ENCODE assay signal across 8 cellular contexts in the genomic region with DNA sequence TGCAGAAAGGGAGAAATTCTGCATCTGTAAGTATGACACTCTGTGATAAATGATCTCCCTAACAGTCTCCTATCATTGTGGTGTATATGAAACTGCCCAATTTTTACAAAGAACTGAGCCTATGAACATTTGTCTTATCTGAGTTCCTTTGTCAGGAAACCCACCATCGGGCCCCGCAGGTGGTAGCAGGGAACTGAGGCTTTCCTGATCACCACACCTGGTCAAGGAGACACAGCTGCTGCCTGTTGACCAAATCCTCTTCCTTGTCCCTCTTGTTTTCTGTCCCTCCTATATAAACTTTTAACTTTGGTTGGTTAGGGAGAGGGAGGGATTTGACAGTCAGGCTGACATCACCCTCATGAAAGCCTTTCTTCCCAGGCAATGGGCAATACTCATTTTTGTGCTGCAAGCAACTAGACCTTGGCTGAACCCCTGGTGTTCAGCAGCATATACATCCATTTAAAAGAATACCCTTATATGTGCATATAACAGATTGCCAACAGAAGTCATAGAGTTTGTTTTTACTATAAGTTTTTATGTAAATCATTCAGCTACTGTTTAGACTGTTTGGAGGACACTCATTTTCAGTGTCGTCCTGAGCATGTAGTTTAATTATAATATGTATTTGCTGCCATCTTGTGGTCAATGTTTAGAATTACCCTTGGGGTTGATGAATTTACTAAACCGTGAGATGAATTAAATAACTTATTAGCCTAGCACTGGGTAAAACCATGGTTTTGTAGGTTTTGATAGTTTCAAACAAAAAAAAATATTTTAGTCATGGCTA. TPM values are rescaled to one million over a fixed set of nuclear protein-coding genes. Genes with fewer than 3 reads are reported as not detected.
DNase-seq lines count a peak whose midpoint lies in the region; ATAC-seq, FAIRE-seq and TF ChIP-seq lines count a peak whose summit lies in the region.

No MANE protein-coding gene starts in this region.

- H3K36me3 Mint-ChIP-seq in activated T-helper 1 cell treated with anti-CD3 and anti-CD28 coated beads, Interleukin-12 subunit alpha, Interleukin-12 subunit beta, Interleukin-2, Interleukin-4 antibody, amounts not matched to agents 30 ng/mL and 10 ng/mL and 1 ng/mL, durations not matched to agents 14 hours and 24 hours and 36 hours (ENCODE audit: low read depth): no peaks in the 10 kb centered on the region

- no peak overlapping the region for H3K27ac Mint-ChIP-seq in activated T-helper 1 cell treated with anti-CD3 and anti-CD28 coated beads, Interleukin-12 subunit alpha, Interleukin-12 subunit beta, Interleukin-2, Interleukin-4 antibody, amounts not matched to agents 30 ng/mL and 10 ng/mL and 1 ng/mL, durations not matched to agents 14 hours and 24 hours and 36 hours

- H3K36me3 ChIP-seq in right lobe of liver: no peaks in the 10 kb centered on the region

- ATAC-seq in GM21526 (IDR thresholded peaks at IDR 0.05; ENCODE audit: low FRiP score, unreplicated experiment): peak; percentile 94
- peak; percentile 86 to 95 (median 90) for ATAC-seq in right lobe of liver

- no peaks in the 10 kb centered on the region for H3K4me1 ChIP-seq in right lobe of liver

- intact Hi-C loops in right lobe of liver (cut with DNase I): loop anchor here in 1 of 2 donors (10.0 kb wide), 1 partner anchor 225 kb away; no protein-coding TSS in a partner anchor
- intact Hi-C loops in activated T-helper 1 cell treated with anti-CD3 and anti-CD28 coated beads, Interleukin-12 subunit alpha, Interleukin-12 subunit beta, Interleukin-2, Interleukin-4 antibody, amounts not matched to agents 30 ng/mL and 10 ng/mL and 1 ng/mL, durations not matched to agents 14 hours and 24 hours and 36 hours (cut with micrococcal nuclease): loop anchor here (1.0 kb wide), 2 partner anchors 226 to 317 kb away; no protein-coding TSS in a partner anchor

- H3K27me3 ChIP-seq in HL-60 (ENCODE audit: insufficient read depth, poor library complexity, severe bottlenecking) (no peaks in the 10 kb centered on the region), right lobe of liver (no peaks in the 10 kb centered on the region)

- WGBS in right lobe of liver (ENCODE audit: insufficient coverage, low coverage, low lambda C conversion rate, missing lambda C conversion rate): 17% methylated on average over 4 of the region's 4 CpGs

- no peak overlapping the region for H3K4me3 Mint-ChIP-seq in activated T-helper 1 cell treated with anti-CD3 and anti-CD28 coated beads, Interleukin-12 subunit alpha, Interleukin-12 subunit beta, Interleukin-2, Interleukin-4 antibody, amounts not matched to agents 30 ng/mL and 10 ng/mL and 1 ng/mL, durations not matched to agents 14 hours and 24 hours and 36 hours

- peak; percentile 95 for FAIRE-seq in G401.6 (lab: Jason Lieb, UNC)

- peak; percentile 20 for TF ChIP-seq CTCF in HL-60 (IDR thresholded peaks at IDR 0.05; ENCODE audit: insufficient read depth, low read length)
- TF ChIP-seq CTCF in right lobe of liver (IDR thresholded peaks at IDR 0.05): peak; percentile 62 to 88 (median 74)

- H3K9me3 ChIP-seq in right lobe of liver: no peaks in the 10 kb centered on the region

- no peak for DNase-seq in HL-60 (ENCODE audit: low read depth in 1 of 2, low spot score in 1 of 2)
- peak; percentile 61 for DNase-seq in NCI-H82 treated with DMSO at 0.1 percent for 48 hours (lab: John Stamatoyannopoulos, UW; ENCODE audit: unreplicated experiment)
- peak; percentile 61 for DNase-seq in cerebellar cortex (ENCODE audit: low spot score)
- no peak for DNase-seq in right lobe of liver
- DNase-seq in activated gamma-delta T cell treated with Interleukin-2 at 50 U/mL for 16 hours: no peak
- no peak for DNase-seq in activated T-helper 1 cell treated with anti-CD3 and anti-CD28 coated beads, Interleukin-12 subunit alpha, Interleukin-12 subunit beta, Interleukin-2, Interleukin-4 antibody, amounts not matched to agents 30 ng/mL and 10 ng/mL and 1 ng/mL, durations not matched to agents 14 hours and 24 hours and 36 hours (ENCODE audit: low spot score)

- no peaks in the 10 kb centered on the region for H3K27me3 Mint-ChIP-seq in activated T-helper 1 cell treated with anti-CD3 and anti-CD28 coated beads, Interleukin-12 subunit alpha, Interleukin-12 subunit beta, Interleukin-2, Interleukin-4 antibody, amounts not matched to agents 30 ng/mL and 10 ng/mL and 1 ng/mL, durations not matched to agents 14 hours and 24 hours and 36 hours (ENCODE audit: insufficient read depth)

- H3K4me3 ChIP-seq in HL-60 (replicated peaks; ENCODE audit: insufficient read depth, low read length) (no peak overlapping the region), right lobe of liver (no peak overlapping the region)

- TF ChIP-seq POLR2A in right lobe of liver (IDR thresholded peaks at IDR 0.05): no peak

- H3K27ac ChIP-seq in HL-60 (replicated peaks) (no peak overlapping the region), right lobe of liver (no peak overlapping the region)

- no peaks in the 10 kb centered on the region for H3K4me1 Mint-ChIP-seq in activated T-helper 1 cell treated with anti-CD3 and anti-CD28 coated beads, Interleukin-12 subunit alpha, Interleukin-12 subunit beta, Interleukin-2, Interleukin-4 antibody, amounts not matched to agents 30 ng/mL and 10 ng/mL and 1 ng/mL, durations not matched to agents 14 hours and 24 hours and 36 hours (ENCODE audit: low read depth)

- H3K9me3 Mint-ChIP-seq in activated T-helper 1 cell treated with anti-CD3 and anti-CD28 coated beads, Interleukin-12 subunit alpha, Interleukin-12 subunit beta, Interleukin-2, Interleukin-4 antibody, amounts not matched to agents 30 ng/mL and 10 ng/mL and 1 ng/mL, durations not matched to agents 14 hours and 24 hours and 36 hours: no peaks in the 10 kb centered on the region

RNA-seq across cellular contexts. Expression of a gene that starts 17.0 kb away (rescaled TPM):
- total RNA-seq in right lobe of liver: not detected
- total RNA-seq in activated T-helper 1 cell treated with anti-CD3 and anti-CD28 coated beads, Interleukin-12 subunit alpha, Interleukin-12 subunit beta, Interleukin-2, Interleukin-4 antibody, amounts not matched to agents 30 ng/mL and 10 ng/mL and 1 ng/mL, durations not matched to agents 14 hours and 24 hours and 36 hours: not detected in 2 replicates

Comparison
In these comparisons a context has a peak if more than half of its experiments do, and no peak if none do; other contexts are left out.
1. DNase-seq: peak in NCI-H82 treated with DMSO at 0.1 percent for 48 hours (single experiment) and cerebellar cortex (single experiment); none in HL-60 (0 of 2), right lobe of liver (0 of 3), activated gamma-delta T cell treated with Interleukin-2 at 50 U/mL for 16 hours (single experiment) and activated T-helper 1 cell treated with anti-CD3 and anti-CD28 coated beads, Interleukin-12 subunit alpha, Interleukin-12 subunit beta, Interleukin-2, Interleukin-4 antibody, amounts not matched to agents 30 ng/mL and 10 ng/mL and 1 ng/mL, durations not matched to agents 14 hours and 24 hours and 36 hours (single experiment).